ENCODE assay signal across 20 cellular contexts in the genomic region with DNA sequence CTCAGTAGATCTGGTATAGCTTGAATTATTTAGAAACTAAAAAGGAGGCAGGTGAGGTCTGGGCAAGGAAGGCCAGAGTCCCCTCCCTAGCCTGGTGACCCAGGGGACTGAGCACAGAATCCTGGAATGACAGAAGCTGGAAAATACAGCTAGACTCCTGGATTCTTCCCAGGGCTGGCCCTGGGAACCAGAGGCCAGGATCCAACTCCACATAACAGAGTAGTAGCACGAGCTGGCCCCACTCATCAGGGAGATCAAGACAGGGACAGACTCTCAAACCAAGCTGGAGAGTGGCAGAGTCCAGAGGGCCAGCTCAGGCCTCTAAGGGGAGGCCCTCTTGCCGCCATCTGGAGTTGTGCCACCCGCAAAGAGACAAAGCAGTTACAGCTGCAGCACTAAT.
"Had no signal": no experiment of that assay in that cellular context is flagged by ENCODE, and none has a peak within 500 bp of the region (broad histone marks: within the 10 kb centered on the region; RNA-seq: fewer than 3 reads in every experiment).

No MANE protein-coding gene starts in this region.

- H3K27me3 Mint-ChIP-seq: activated CD4-positive, alpha-beta memory T cell treated with anti-CD3 and anti-CD28 coated beads, Interleukin-2, amount 10 ng/mL, durations not matched to agents 7 days and 5 days; central memory CD8-positive, alpha-beta T cell; naive thymus-derived CD8-positive, alpha-beta T cell had no signal

- ATAC-seq: activated CD8-positive, alpha-beta memory T cell treated with anti-CD3 and anti-CD28 coated beads, Interleukin-2, amount 10 ng/mL, durations not matched to agents 7 days and 5 days; gastrocnemius medialis; naive thymus-derived CD8-positive, alpha-beta T cell; pancreas; right lobe of liver; stimulated activated memory B cell treated with anti-CD40 and anti-IgM and Interleukin-4, amounts not matched to agents 10 μg/mL and 1 μg/mL and 100 μg/mL, for 72 hours had no signal

- DNase-seq: activated CD4-positive, alpha-beta memory T cell treated with anti-CD3 and anti-CD28 coated beads, Interleukin-2, amount 10 ng/mL, durations not matched to agents 7 days and 5 days; activated CD4-positive, alpha-beta T cell treated with anti-CD3 and anti-CD28 coated beads for 4 hours; activated CD8-positive, alpha-beta memory T cell treated with anti-CD3 and anti-CD28 coated beads, Interleukin-2, amount 10 ng/mL, durations not matched to agents 7 days and 5 days; activated naive CD4-positive, alpha-beta T cell; anterior cingulate cortex; brain microvascular endothelial cell; colonic mucosa; effector CD4-positive, alpha-beta T cell; gastrocnemius medialis; head of caudate nucleus; naive thymus-derived CD8-positive, alpha-beta T cell; stimulated activated CD4-positive, alpha-beta T cell treated with anti-CD3 and anti-CD28 coated beads, Interleukin-4, amount 100 ng/mL, for 1 hour; SW 1271 had no signal

- H3K9me3 ChIP-seq: colonic mucosa, gastrocnemius medialis, pancreas, right lobe of liver, tibial nerve had no signal

- H3K4me3 ChIP-seq: colonic mucosa, gastrocnemius medialis, pancreas, right lobe of liver, smooth muscle cell, tibial nerve had no signal

- H3K4me1 Mint-ChIP-seq: stimulated activated memory B cell treated with anti-CD40 and anti-IgM and Interleukin-4, amounts not matched to agents 10 μg/mL and 1 μg/mL and 100 μg/mL, for 72 hours had no signal

- H3K4me1 ChIP-seq: gastrocnemius medialis, pancreas had no signal

- H3K4me3 Mint-ChIP-seq: activated CD4-positive, alpha-beta memory T cell treated with anti-CD3 and anti-CD28 coated beads, Interleukin-2, amount 10 ng/mL, durations not matched to agents 7 days and 5 days; activated CD8-positive, alpha-beta memory T cell treated with anti-CD3 and anti-CD28 coated beads, Interleukin-2, amount 10 ng/mL, durations not matched to agents 7 days and 5 days; central memory CD8-positive, alpha-beta T cell; naive thymus-derived CD8-positive, alpha-beta T cell; stimulated activated memory B cell treated with anti-CD40 and anti-IgM and Interleukin-4, amounts not matched to agents 10 μg/mL and 1 μg/mL and 100 μg/mL, for 72 hours had no signal

- H3K36me3 ChIP-seq: brain microvascular endothelial cell, colonic mucosa, gastrocnemius medialis, pancreas, right lobe of liver, tibial nerve had no signal

- H3K27ac Mint-ChIP-seq: activated CD4-positive, alpha-beta memory T cell treated with anti-CD3 and anti-CD28 coated beads, Interleukin-2, amount 10 ng/mL, durations not matched to agents 7 days and 5 days; activated CD8-positive, alpha-beta memory T cell treated with anti-CD3 and anti-CD28 coated beads, Interleukin-2, amount 10 ng/mL, durations not matched to agents 7 days and 5 days; stimulated activated memory B cell treated with anti-CD40 and anti-IgM and Interleukin-4, amounts not matched to agents 10 μg/mL and 1 μg/mL and 100 μg/mL, for 72 hours had no signal

- H3K9me3 Mint-ChIP-seq: activated CD4-positive, alpha-beta memory T cell treated with anti-CD3 and anti-CD28 coated beads, Interleukin-2, amount 10 ng/mL, durations not matched to agents 7 days and 5 days; central memory CD8-positive, alpha-beta T cell; naive thymus-derived CD8-positive, alpha-beta T cell; stimulated activated memory B cell treated with anti-CD40 and anti-IgM and Interleukin-4, amounts not matched to agents 10 μg/mL and 1 μg/mL and 100 μg/mL, for 72 hours had no signal

- H3K27me3 ChIP-seq: colonic mucosa, gastrocnemius medialis, pancreas, right lobe of liver, tibial nerve had no signal

- H3K27ac ChIP-seq: brain microvascular endothelial cell, colonic mucosa, gastrocnemius medialis, pancreas, right lobe of liver, tibial nerve had no signal

- H3K36me3 Mint-ChIP-seq: activated CD8-positive, alpha-beta memory T cell treated with anti-CD3 and anti-CD28 coated beads, Interleukin-2, amount 10 ng/mL, durations not matched to agents 7 days and 5 days; stimulated activated memory B cell treated with anti-CD40 and anti-IgM and Interleukin-4, amounts not matched to agents 10 μg/mL and 1 μg/mL and 100 μg/mL, for 72 hours had no signal

- FAIRE-seq: pancreas, TTC549 had no signal
